ENCODE assay signal across 9 cellular contexts in genomic region chr17:77571562-77571981, GRCh38.
DNase-seq lines count a peak whose midpoint lies in the region; ATAC-seq and TF ChIP-seq lines count a peak whose summit lies in the region.
"Had no signal": no experiment of that assay in that cellular context is flagged by ENCODE, and none has a peak within 500 bp of the region (broad histone marks: within the 10 kb centered on the region; RNA-seq: fewer than 3 reads in every experiment).

No MANE protein-coding gene starts in this region.

- no peak overlapping the region for H3K4me3 ChIP-seq in hepatocyte
- peak overlapping the region in 4 of 5 donors; percentile 5 to 31 (median 16) for H3K4me3 ChIP-seq in subcutaneous abdominal adipose tissue (ENCODE audit: low read depth in 1 of 5, low read length in 5 of 5)

- H2AFZ ChIP-seq in hepatocyte, result no peak overlapping the region

- no peak for TF ChIP-seq CTCF in hepatocyte (IDR thresholded peaks at IDR 0.05; ENCODE audit: poor library complexity)
- no peak for TF ChIP-seq CTCF in progenitor cell of endocrine pancreas (IDR thresholded peaks at IDR 0.05; ENCODE audit: unreplicated experiment)

- no peaks in the 10 kb centered on the region for H3K9me3 ChIP-seq in hepatocyte (ENCODE audit: low read depth)
- H3K9me3 ChIP-seq in subcutaneous abdominal adipose tissue (ENCODE audit: control insufficient read depth in 5 of 5, low read length in 5 of 5), result no peaks in the 10 kb centered on the region

- H3K27ac Mint-ChIP-seq in activated naive CD4-positive, alpha-beta T cell treated with anti-CD3 and anti-CD28 coated beads for 36 hours, result no peak overlapping the region
- H3K27ac Mint-ChIP-seq in progenitor cell of endocrine pancreas, result no peak overlapping the region

- H3K79me2 ChIP-seq in hepatocyte, result no peaks in the 10 kb centered on the region

- H3K27me3 ChIP-seq in hepatocyte (peaks cover 23% of the 10 kb centered on the region), subcutaneous abdominal adipose tissue (ENCODE audit: control insufficient read depth in 5 of 5, insufficient read depth in 4 of 5, low read length in 5 of 5) (peaks cover 13 to 32% (median 24%) of the 10 kb centered on the region in 5 donors)

- H3K36me3 ChIP-seq in hepatocyte (replicated peaks; ENCODE audit: insufficient read depth, low read depth), result no peaks in the 10 kb centered on the region
- no peaks in the 10 kb centered on the region for H3K36me3 ChIP-seq in subcutaneous abdominal adipose tissue (ENCODE audit: control insufficient read depth in 5 of 5, insufficient read depth in 5 of 5, low read length in 5 of 5)

- 44% methylated on average over 14 of the region's 14 CpGs for WGBS in hepatocyte (ENCODE audit: low lambda C conversion rate, missing lambda C conversion rate)

- H4K20me1 ChIP-seq in hepatocyte (ENCODE audit: insufficient read depth, poor library complexity, severe bottlenecking), result no peaks in the 10 kb centered on the region

- no peaks in the 10 kb centered on the region for H3K36me3 Mint-ChIP-seq in activated naive CD4-positive, alpha-beta T cell treated with anti-CD3 and anti-CD28 coated beads for 36 hours (ENCODE audit: low read depth)
- H3K36me3 Mint-ChIP-seq in progenitor cell of endocrine pancreas (ENCODE audit: insufficient read depth), result no peaks in the 10 kb centered on the region

- H3K4me1 ChIP-seq in hepatocyte (ENCODE audit: insufficient read depth) (peaks cover 7% of the 10 kb centered on the region), subcutaneous abdominal adipose tissue (ENCODE audit: control insufficient read depth in 5 of 5, insufficient read depth in 5 of 5, low read length in 5 of 5) (peaks cover 0 to 11% (median 8%) of the 10 kb centered on the region in 5 donors)

- H3K4me2 ChIP-seq in hepatocyte, result peak overlapping the region; percentile 65

- H3K9ac ChIP-seq in subcutaneous abdominal adipose tissue (ENCODE audit: low read length in 5 of 5), result no peak overlapping the region

- peak overlapping the region; percentile 45 for H3K4me3 Mint-ChIP-seq in activated naive CD4-positive, alpha-beta T cell treated with anti-CD3 and anti-CD28 coated beads for 36 hours
- H3K4me3 Mint-ChIP-seq in progenitor cell of endocrine pancreas (ENCODE audit: low read depth), result no peak overlapping the region

- intact Hi-C loops in activated naive CD4-positive, alpha-beta T cell treated with anti-CD3 and anti-CD28 coated beads for 36 hours (cut with micrococcal nuclease), result no loop called here

- no peak overlapping the region for H3K27ac ChIP-seq in hepatocyte
- H3K27ac ChIP-seq in subcutaneous abdominal adipose tissue (ENCODE audit: low read depth, low read length), result no peak overlapping the region
- H3K27ac ChIP-seq: HL-60 had no signal

- DNase-seq in NCI-H510A treated with DMSO at 0.1 percent for 48 hours (lab: John Stamatoyannopoulos, UW) (peak; percentile 78), NCI-H510A (lab: John Stamatoyannopoulos, UW) (no peak), hepatocyte (ENCODE audit: low spot score) (no peak), progenitor cell of endocrine pancreas (ENCODE audit: low spot score, unreplicated experiment) (no peak)
- DNase-seq in activated naive CD4-positive, alpha-beta T cell treated with anti-CD3 and anti-CD28 coated beads for 36 hours, result peak; percentile 37

- CTCF ChIA-PET in activated naive CD4-positive, alpha-beta T cell treated with anti-CD3 and anti-CD28 coated beads for 36 hours (lab: Charles Lee), result interaction anchor here (1.6 kb wide), 1 partner anchor 76 kb away, joined by 3 read pairs; no protein-coding TSS in a partner anchor

- peaks cover 9% of the 10 kb centered on the region for H3K27me3 Mint-ChIP-seq in activated naive CD4-positive, alpha-beta T cell treated with anti-CD3 and anti-CD28 coated beads for 36 hours (ENCODE audit: low read depth)
- peaks cover 57% of the 10 kb centered on the region for H3K27me3 Mint-ChIP-seq in progenitor cell of endocrine pancreas

- no peaks in the 10 kb centered on the region for H3K9me3 Mint-ChIP-seq in activated naive CD4-positive, alpha-beta T cell treated with anti-CD3 and anti-CD28 coated beads for 36 hours
- no peaks in the 10 kb centered on the region for H3K9me3 Mint-ChIP-seq in progenitor cell of endocrine pancreas (ENCODE audit: low read depth)

- no peaks in the 10 kb centered on the region for H3K9me2 ChIP-seq in hepatocyte (replicated peaks; ENCODE audit: insufficient read depth)

- ATAC-seq in HG03175 (IDR thresholded peaks at IDR 0.05; ENCODE audit: unreplicated experiment) (no peak), GM21529 (IDR thresholded peaks at IDR 0.05; ENCODE audit: unreplicated experiment) (no peak)

- peaks cover 10% of the 10 kb centered on the region for H3K4me1 Mint-ChIP-seq in activated naive CD4-positive, alpha-beta T cell treated with anti-CD3 and anti-CD28 coated beads for 36 hours (ENCODE audit: low read depth)
- H3K4me1 Mint-ChIP-seq in progenitor cell of endocrine pancreas (ENCODE audit: low read depth), result no peaks in the 10 kb centered on the region

Comparison
In these comparisons a context has a peak if more than half of its experiments do, and no peak if none do; other contexts are left out.
1. DNase-seq: peak in NCI-H510A treated with DMSO at 0.1 percent for 48 hours (single experiment) and activated naive CD4-positive, alpha-beta T cell treated with anti-CD3 and anti-CD28 coated beads for 36 hours (single experiment); none in NCI-H510A (single experiment), hepatocyte (single experiment) and progenitor cell of endocrine pancreas (single experiment).